ENCODE assay signal across 22 cellular contexts in the genomic region with DNA sequence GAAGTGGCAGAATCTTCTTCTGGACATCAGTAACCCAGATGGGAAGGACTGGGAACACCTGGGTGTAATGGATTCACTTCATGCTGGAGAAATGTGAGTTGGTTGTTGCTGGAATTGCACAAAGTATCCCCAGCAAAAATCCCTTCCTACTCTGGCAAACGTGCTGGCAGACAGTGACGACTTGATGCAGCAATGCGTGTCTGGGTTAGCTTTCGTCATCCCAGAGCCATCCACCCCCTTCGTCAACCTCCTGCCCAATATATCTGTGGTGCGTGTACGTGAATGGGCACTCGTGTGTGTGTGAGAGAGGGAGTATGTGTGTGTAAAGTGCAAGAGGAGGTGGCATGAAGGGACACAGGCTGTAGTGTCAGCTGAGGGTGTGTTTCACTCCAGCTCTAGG. TPM values are rescaled to one million over a fixed set of nuclear protein-coding genes. Genes with fewer than 3 reads are reported as not detected.
DNase-seq lines count a peak whose midpoint lies in the region; TF ChIP-seq lines count a peak whose summit lies in the region.
"Had no signal": no experiment of that assay in that cellular context is flagged by ENCODE, and none has a peak within 500 bp of the region (broad histone marks: within the 10 kb centered on the region; RNA-seq: fewer than 3 reads in every experiment).

No MANE protein-coding gene starts in this region.

- TF ChIP-seq POLR2A in suprapubic skin (IDR thresholded peaks at IDR 0.05): no peak

- peaks cover 2% of the 10 kb centered on the region for H3K9me3 ChIP-seq in adipocyte (ENCODE audit: control insufficient read depth, low read length)
- H3K9me3 ChIP-seq in suprapubic skin: peaks cover 4% of the 10 kb centered on the region
- H3K9me3 ChIP-seq: prostate gland, tibial artery had no signal

- H3K9ac ChIP-seq in adipocyte (ENCODE audit: low read length): no peak overlapping the region

- H3K4me3 ChIP-seq in adipocyte (ENCODE audit: low read length) (no peak overlapping the region), fibroblast of pulmonary artery (replicated peaks; ENCODE audit: low read depth, low read length) (no peak overlapping the region), suprapubic skin (no peak overlapping the region)
- H3K4me3 ChIP-seq: GM12878, GM23338, hepatocyte, left lung, prostate gland, tibial artery had no signal

- TF ChIP-seq EP300 in suprapubic skin (IDR thresholded peaks at IDR 0.05): no peak

- H3K27ac ChIP-seq in suprapubic skin: no peak overlapping the region
- H3K27ac ChIP-seq: hepatocyte, left lung, prostate gland, tibial artery, VCaP had no signal

- H3K27me3 ChIP-seq in adipocyte (replicated peaks; ENCODE audit: control insufficient read depth, insufficient read depth, low read length): peaks cover 8% of the 10 kb centered on the region
- peaks cover 3% of the 10 kb centered on the region for H3K27me3 ChIP-seq in suprapubic skin
- H3K27me3 ChIP-seq: hepatocyte, tibial artery had no signal

- WGBS in suprapubic skin: 65% methylated on average over 8 of the region's 8 CpGs

- TF ChIP-seq CTCF in fibroblast of pulmonary artery (IDR thresholded peaks at IDR 0.05; ENCODE audit: low read length, missing control alignments): no peak
- TF ChIP-seq CTCF in suprapubic skin (IDR thresholded peaks at IDR 0.05): no peak

- H3K4me1 ChIP-seq in adipocyte (ENCODE audit: control insufficient read depth, insufficient read depth, low read length) (no peaks in the 10 kb centered on the region), suprapubic skin (no peaks in the 10 kb centered on the region)
- H3K4me1 ChIP-seq: left lung, prostate gland, tibial artery had no signal

- peak; percentile 89 for DNase-seq in AG20443 (ENCODE audit: low spot score)
- peak; percentile 80 for DNase-seq in adipocyte (ENCODE audit: low read depth)
- DNase-seq in fibroblast of pulmonary artery (ENCODE audit: low read depth): peak; percentile 36
- DNase-seq in renal cortical epithelial cell (ENCODE audit: low read depth): peak; percentile 84
- no peak for DNase-seq in NCI-H187 treated with DMSO at 0.1 percent for 48 hours (lab: John Stamatoyannopoulos, UW)
- no peak for DNase-seq in medulla oblongata (ENCODE audit: extremely low spot score)
- DNase-seq in suprapubic skin (ENCODE audit: low spot score in 2 of 2): no peak
- DNase-seq: activated CD4-positive, alpha-beta T cell treated with anti-CD3 and anti-CD28 coated beads, Interleukin-2, amount 10 ng/mL, durations not matched to agents 24 days and 14 days; activated gamma-delta T cell; activated T-cell treated with anti-CD3 and anti-CD28 coated beads, Interleukin-2, amount 50 U/mL, for 1 hour; foreskin melanocyte; HFFc6; left lung; naive B cell; NCI-H2171; NCI-H510A treated with DMSO at 0.1 percent for 48 hours; tibial artery had no signal

- H3K36me3 ChIP-seq in adipocyte (ENCODE audit: control insufficient read depth, insufficient read depth, low read length, severe bottlenecking) (peaks cover 3% of the 10 kb centered on the region), suprapubic skin (no peaks in the 10 kb centered on the region)
- H3K36me3 ChIP-seq: left lung, prostate gland, tibial artery had no signal

RNA-seq across cellular contexts. Expression of gene CLYBL, which starts 34.4 kb away (rescaled TPM):
- 2.8 and 11.0 TPM in 2 replicates for total RNA-seq in renal cortical epithelial cell
- total RNA-seq in suprapubic skin: 10 to 100 TPM in 1 of 4 donors, 1 to 10 TPM in 3; 4.0 to 17.0 (median 6.0) TPM

Comparison
In these comparisons a context has a peak if more than half of its experiments do, and no peak if none do; other contexts are left out.
1. DNase-seq: peak in AG20443 (single experiment), adipocyte (single experiment), fibroblast of pulmonary artery (single experiment) and renal cortical epithelial cell (single experiment); none in NCI-H187 treated with DMSO at 0.1 percent for 48 hours (single experiment), medulla oblongata (single experiment) and suprapubic skin (0 of 2).